9 cellular contexts compared by ENCODE assay signal in the genomic region with DNA sequence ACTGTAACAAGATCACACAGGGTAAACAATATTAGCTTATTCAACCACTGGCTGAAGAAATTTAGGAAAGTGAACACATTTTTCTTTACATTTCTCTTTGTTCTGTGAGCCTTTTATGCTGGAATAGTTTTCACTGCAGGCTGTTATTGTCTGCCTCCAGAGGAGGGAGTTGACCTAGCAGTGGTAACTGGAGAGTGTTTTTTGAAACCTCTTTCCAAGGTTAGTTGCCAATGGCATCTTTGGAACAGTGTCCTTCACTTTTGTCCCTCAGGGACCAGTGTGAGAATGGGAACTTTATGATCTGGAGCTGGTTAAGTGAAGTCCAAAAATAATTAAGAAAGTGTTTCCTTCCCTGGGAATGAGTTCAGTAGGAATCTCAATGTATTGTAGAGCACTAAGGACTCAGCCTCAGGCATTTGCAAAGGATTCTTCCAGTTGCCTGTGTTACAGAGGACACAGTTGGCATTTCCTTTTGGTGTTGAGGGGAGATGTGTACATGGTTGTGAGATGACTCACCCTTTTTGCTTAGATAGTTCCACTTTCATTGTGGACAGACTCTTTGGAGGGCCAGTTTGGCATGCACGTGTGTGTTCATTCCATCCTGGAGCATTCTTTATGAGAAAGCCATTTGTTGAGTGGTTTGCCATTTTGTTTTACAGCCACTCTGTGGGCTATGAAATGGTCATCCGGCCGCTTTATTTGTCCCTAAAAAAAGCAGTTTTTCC.
DNase-seq lines count a peak whose midpoint lies in the region; ATAC-seq, FAIRE-seq and TF ChIP-seq lines count a peak whose summit lies in the region.
"Had no signal": no experiment of that assay in that cellular context is flagged by ENCODE, and none has a peak within 500 bp of the region (broad histone marks: within the 10 kb centered on the region; RNA-seq: fewer than 3 reads in every experiment).

No MANE protein-coding gene starts in this region.

- H4K20me1 ChIP-seq in keratinocyte (ENCODE audit: control insufficient read depth, extremely low read depth, insufficient read depth, low read length) = no peaks in the 10 kb centered on the region

- peak; percentile 44 for TF ChIP-seq CTCF in AG10803 (conservative IDR thresholded peaks at IDR 0.05; ENCODE audit: low read length)
- TF ChIP-seq CTCF in keratinocyte (optimal IDR thresholded peaks at IDR 0.05 in 1 of 3, IDR thresholded peaks at IDR 0.05 in 1 of 3, conservative IDR thresholded peaks at IDR 0.05 in 1 of 3; ENCODE audit: extremely low read depth in 1 of 3, insufficient read depth in 2 of 3, low read length in 3 of 3) = no peak

- H3K9me3 ChIP-seq in keratinocyte (ENCODE audit: control insufficient read depth, low read depth, low read length) = no peaks in the 10 kb centered on the region

- H3K9ac ChIP-seq in keratinocyte (ENCODE audit: control insufficient read depth, extremely low read depth, insufficient read depth, low read length) = no peak overlapping the region

- FAIRE-seq in keratinocyte (lab: Jason Lieb, UNC) = peak; percentile 78

- dilution Hi-C loops in keratinocyte (cut with MboI; ENCODE audit: extremely low pct_ligation_motif_present, low sequenced_read_pairs) = no loop called here

- no peaks in the 10 kb centered on the region for H3K9me1 ChIP-seq in keratinocyte (ENCODE audit: control insufficient read depth, extremely low read depth, insufficient read depth, low read length)

- no peaks in the 10 kb centered on the region for H3K79me2 ChIP-seq in keratinocyte (ENCODE audit: control insufficient read depth, insufficient read depth, low read length)

- H3K4me2 ChIP-seq in keratinocyte (ENCODE audit: control insufficient read depth, extremely low read depth, insufficient read depth, low read depth, low read length) = no peak overlapping the region

- H3K27me3 ChIP-seq in keratinocyte (ENCODE audit: control insufficient read depth, extremely low read depth, insufficient read depth, low read length) = no peaks in the 10 kb centered on the region

- H3K36me3 ChIP-seq in keratinocyte (ENCODE audit: control insufficient read depth in 2 of 2, extremely low read depth in 1 of 2, insufficient read depth in 2 of 2, low read length in 2 of 2) = no peaks in the 10 kb centered on the region

- ATAC-seq in HG02943 (IDR thresholded peaks at IDR 0.05; ENCODE audit: low read depth, unreplicated experiment) (peak; percentile 87), HG03139 (IDR thresholded peaks at IDR 0.05; ENCODE audit: unreplicated experiment) (no peak)

- H2AFZ ChIP-seq in keratinocyte (ENCODE audit: control insufficient read depth, low read length) = no peak overlapping the region

- H3K4me3 ChIP-seq in AG10803 (ENCODE audit: low read length) (no peak overlapping the region), keratinocyte (ENCODE audit: control insufficient read depth in 2 of 3, extremely low read depth in 1 of 3, insufficient read depth in 2 of 3, low read depth in 1 of 3, low read length in 3 of 3) (no peak overlapping the region)

- H3K4me1 ChIP-seq in keratinocyte (ENCODE audit: control insufficient read depth, extremely low read depth, insufficient read depth, low read length) = peaks cover 10% of the 10 kb centered on the region

- H3K27ac ChIP-seq in keratinocyte (ENCODE audit: control insufficient read depth, insufficient read depth, low read length) = no peak overlapping the region

- DNase-seq in AG10803 (ENCODE audit: low read depth) (peak; percentile 97), amniotic stem cell (lab: John Stamatoyannopoulos, UW) (peak; percentile 19), keratinocyte (ENCODE audit: low read depth, low spot score) (peak; percentile 33), amygdala (lab: John Stamatoyannopoulos, UW) (no peak), AML-193 (lab: John Stamatoyannopoulos, UW) (no peak)
- no peak for DNase-seq in stimulated activated CD4-positive, alpha-beta T cell treated with anti-CD3 and anti-CD28 coated beads, Interleukin-15, amount 100 ng/mL, for 24 hours
- DNase-seq: NCI-H1105 treated with DMSO at 0.1 percent for 48 hours had no signal

Comparison
In these comparisons a context has a peak if more than half of its experiments do, and no peak if none do; other contexts are left out.
1. DNase-seq: peak in AG10803 (single experiment), amniotic stem cell (single experiment) and keratinocyte (single experiment); none in stimulated activated CD4-positive, alpha-beta T cell treated with anti-CD3 and anti-CD28 coated beads, Interleukin-15, amount 100 ng/mL, for 24 hours (single experiment), amygdala (0 of 56) and AML-193 (0 of 2).